ENCODE assay signal across 1 cellular context in the genomic region with DNA sequence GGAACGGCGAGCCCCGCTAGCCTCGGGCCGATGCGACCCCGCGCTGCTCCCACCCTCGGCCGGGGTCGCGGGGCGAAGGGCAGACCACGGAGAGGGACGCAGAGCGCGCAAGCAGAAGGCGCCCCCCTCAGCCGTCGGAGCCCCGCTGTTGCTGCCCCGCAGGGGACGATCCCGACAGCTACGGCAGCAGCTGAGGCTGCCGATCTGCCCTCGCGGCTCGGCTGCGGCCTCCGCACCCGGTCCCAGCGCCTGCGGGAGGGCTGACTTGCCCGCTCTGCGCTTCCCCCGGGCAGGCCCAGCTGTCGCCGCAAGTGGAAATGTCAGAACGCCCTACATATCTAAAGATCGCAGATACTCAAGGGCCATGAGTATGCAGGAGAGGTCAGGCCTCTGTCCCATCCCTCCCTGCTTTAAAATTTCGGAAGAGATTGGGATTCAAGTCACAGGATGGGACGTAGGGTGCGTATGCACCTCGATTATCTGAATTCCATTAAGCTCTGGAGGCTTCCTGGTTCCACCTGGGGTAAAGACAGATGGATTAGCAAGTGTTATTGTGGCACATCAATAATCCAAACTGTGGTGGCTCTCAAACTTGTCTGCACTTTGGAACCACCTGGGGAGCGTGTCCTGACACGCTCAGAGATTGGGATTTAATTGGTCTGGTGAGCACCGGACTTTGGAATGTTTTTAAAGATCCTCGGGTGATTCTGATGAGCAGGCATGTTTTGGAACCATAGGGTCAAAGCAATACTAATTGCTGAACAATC.
TF ChIP-seq lines count a peak whose summit lies in the region.

A gene (minus strand): TSS at position 206 of the 767 bp plus-strand sequence. CDS start 216 bp downstream, outside the sequence.

TF ChIP-seq in GM12878, 131 proteins besides CTCF, POLR2A, EP300 and RAD21 (continued from another document):
- TF ChIP-seq, protein P1, sequence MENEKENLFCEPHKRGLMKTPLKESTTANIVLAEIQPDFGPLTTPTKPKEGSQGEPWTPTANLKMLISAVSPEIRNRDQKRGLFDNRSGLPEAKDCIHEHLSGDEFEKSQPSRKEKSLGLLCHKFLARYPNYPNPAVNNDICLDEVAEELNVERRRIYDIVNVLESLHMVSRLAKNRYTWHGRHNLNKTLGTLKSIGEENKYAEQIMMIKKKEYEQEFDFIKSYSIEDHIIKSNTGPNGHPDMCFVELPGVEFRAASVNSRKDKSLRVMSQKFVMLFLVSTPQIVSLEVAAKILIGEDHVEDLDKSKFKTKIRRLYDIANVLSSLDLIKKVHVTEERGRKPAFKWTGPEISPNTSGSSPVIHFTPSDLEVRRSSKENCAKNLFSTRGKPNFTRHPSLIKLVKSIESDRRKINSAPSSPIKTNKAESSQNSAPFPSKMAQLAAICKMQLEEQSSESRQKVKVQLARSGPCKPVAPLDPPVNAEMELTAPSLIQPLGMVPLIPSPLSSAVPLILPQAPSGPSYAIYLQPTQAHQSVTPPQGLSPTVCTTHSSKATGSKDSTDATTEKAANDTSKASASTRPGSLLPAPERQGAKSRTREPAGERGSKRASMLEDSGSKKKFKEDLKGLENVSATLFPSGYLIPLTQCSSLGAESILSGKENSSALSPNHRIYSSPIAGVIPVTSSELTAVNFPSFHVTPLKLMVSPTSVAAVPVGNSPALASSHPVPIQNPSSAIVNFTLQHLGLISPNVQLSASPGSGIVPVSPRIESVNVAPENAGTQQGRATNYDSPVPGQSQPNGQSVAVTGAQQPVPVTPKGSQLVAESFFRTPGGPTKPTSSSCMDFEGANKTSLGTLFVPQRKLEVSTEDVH (IDR thresholded peaks at IDR 0.05; ENCODE audit: low read depth, partially characterized antibody) = no peak
- TF ChIP-seq CREB1 (IDR thresholded peaks at IDR 0.05; ENCODE audit: low read depth) (no peak), PAX8 (IDR thresholded peaks at IDR 0.05) (no peak), HDGF (IDR thresholded peaks at IDR 0.05) (no peak), NFXL1 (IDR thresholded peaks at IDR 0.05; ENCODE audit: borderline replicate concordance) (no peak), RELA (IDR thresholded peaks at IDR 0.05; ENCODE audit: borderline replicate concordance, partially characterized antibody) (no peak), EGR1 (IDR thresholded peaks at IDR 0.05; ENCODE audit: borderline replicate concordance in 1 of 2, low read depth in 2 of 2, low read length in 2 of 2) (no peak), ASH2L (IDR thresholded peaks at IDR 0.05; ENCODE audit: borderline replicate concordance, low read depth) (no peak), POU2F2 (IDR thresholded peaks at IDR 0.05; ENCODE audit: borderline replicate concordance, low read depth, low read length) (no peak), STAT3 (IDR thresholded peaks at IDR 0.05; ENCODE audit: low read depth, low read length) (no peak)
- TF ChIP-seq, protein P2, sequence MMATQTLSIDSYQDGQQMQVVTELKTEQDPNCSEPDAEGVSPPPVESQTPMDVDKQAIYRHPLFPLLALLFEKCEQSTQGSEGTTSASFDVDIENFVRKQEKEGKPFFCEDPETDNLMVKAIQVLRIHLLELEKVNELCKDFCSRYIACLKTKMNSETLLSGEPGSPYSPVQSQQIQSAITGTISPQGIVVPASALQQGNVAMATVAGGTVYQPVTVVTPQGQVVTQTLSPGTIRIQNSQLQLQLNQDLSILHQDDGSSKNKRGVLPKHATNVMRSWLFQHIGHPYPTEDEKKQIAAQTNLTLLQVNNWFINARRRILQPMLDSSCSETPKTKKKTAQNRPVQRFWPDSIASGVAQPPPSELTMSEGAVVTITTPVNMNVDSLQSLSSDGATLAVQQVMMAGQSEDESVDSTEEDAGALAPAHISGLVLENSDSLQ (IDR thresholded peaks at IDR 0.05) = no peak
- TF ChIP-seq, protein P3, sequence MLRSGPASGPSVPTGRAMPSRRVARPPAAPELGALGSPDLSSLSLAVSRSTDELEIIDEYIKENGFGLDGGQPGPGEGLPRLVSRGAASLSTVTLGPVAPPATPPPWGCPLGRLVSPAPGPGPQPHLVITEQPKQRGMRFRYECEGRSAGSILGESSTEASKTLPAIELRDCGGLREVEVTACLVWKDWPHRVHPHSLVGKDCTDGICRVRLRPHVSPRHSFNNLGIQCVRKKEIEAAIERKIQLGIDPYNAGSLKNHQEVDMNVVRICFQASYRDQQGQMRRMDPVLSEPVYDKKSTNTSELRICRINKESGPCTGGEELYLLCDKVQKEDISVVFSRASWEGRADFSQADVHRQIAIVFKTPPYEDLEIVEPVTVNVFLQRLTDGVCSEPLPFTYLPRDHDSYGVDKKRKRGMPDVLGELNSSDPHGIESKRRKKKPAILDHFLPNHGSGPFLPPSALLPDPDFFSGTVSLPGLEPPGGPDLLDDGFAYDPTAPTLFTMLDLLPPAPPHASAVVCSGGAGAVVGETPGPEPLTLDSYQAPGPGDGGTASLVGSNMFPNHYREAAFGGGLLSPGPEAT (IDR thresholded peaks at IDR 0.05; ENCODE audit: low read depth) = no peak
- TF ChIP-seq, protein P4, sequence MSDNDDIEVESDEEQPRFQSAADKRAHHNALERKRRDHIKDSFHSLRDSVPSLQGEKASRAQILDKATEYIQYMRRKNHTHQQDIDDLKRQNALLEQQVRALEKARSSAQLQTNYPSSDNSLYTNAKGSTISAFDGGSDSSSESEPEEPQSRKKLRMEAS (IDR thresholded peaks at IDR 0.05; ENCODE audit: low read depth, low read length) = no peak
